In the genomic region with DNA sequence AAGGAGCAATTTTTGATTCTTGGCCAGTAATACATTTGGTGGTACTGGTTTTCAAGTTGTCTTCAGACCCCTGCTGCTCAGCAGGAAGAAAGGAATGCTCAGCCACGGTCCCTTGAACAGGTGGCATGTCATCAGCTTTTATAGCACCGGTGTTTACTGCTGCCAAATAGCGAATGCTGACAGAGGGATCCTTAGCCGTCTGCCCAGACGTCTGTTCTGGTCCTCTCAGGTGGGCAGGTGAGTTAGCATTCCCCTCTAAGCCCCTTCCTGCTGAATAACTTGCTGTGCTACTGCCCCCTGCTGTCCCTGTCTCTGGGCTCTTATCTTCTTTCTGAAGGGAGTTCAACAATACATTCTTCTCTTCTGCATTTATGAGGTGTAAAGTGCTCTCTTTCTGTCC, we compare ENCODE assay signal across 1 cellular context.
TF ChIP-seq lines count a peak whose summit lies in the region.

No MANE protein-coding gene starts in this region.

TF ChIP-seq in H1, 55 proteins besides CTCF, POLR2A, EP300 and RAD21:
- TF ChIP-seq, protein P1, sequence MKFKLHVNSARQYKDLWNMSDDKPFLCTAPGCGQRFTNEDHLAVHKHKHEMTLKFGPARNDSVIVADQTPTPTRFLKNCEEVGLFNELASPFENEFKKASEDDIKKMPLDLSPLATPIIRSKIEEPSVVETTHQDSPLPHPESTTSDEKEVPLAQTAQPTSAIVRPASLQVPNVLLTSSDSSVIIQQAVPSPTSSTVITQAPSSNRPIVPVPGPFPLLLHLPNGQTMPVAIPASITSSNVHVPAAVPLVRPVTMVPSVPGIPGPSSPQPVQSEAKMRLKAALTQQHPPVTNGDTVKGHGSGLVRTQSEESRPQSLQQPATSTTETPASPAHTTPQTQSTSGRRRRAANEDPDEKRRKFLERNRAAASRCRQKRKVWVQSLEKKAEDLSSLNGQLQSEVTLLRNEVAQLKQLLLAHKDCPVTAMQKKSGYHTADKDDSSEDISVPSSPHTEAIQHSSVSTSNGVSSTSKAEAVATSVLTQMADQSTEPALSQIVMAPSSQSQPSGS (IDR thresholded peaks at IDR 0.05; ENCODE audit: low read length): no peak
- TF ChIP-seq CBX5 (IDR thresholded peaks at IDR 0.05; ENCODE audit: low read depth, low read length) (no peak), PHF8 (conservative IDR thresholded peaks at IDR 0.05; ENCODE audit: low read depth, low read length) (no peak), KDM4A (IDR thresholded peaks at IDR 0.05; ENCODE audit: low read depth, low read length, severe bottlenecking) (no peak), EZH2 (IDR thresholded peaks at IDR 0.05; ENCODE audit: low read depth, low read length, severe bottlenecking) (no peak), RBBP5 (IDR thresholded peaks at IDR 0.05; ENCODE audit: borderline replicate concordance, low read depth, low read length) (no peak)
